In genomic region chr2:78541451-78542267, GRCh38 we compare ENCODE assay signal across 2 cellular contexts.
TF ChIP-seq lines count a peak whose summit lies in the region.

No MANE protein-coding gene starts in this region.

TF ChIP-seq in HepG2, 621 proteins besides CTCF, POLR2A, EP300 and RAD21 (continued from another document and continues in another):
- TF ChIP-seq, protein P1, sequence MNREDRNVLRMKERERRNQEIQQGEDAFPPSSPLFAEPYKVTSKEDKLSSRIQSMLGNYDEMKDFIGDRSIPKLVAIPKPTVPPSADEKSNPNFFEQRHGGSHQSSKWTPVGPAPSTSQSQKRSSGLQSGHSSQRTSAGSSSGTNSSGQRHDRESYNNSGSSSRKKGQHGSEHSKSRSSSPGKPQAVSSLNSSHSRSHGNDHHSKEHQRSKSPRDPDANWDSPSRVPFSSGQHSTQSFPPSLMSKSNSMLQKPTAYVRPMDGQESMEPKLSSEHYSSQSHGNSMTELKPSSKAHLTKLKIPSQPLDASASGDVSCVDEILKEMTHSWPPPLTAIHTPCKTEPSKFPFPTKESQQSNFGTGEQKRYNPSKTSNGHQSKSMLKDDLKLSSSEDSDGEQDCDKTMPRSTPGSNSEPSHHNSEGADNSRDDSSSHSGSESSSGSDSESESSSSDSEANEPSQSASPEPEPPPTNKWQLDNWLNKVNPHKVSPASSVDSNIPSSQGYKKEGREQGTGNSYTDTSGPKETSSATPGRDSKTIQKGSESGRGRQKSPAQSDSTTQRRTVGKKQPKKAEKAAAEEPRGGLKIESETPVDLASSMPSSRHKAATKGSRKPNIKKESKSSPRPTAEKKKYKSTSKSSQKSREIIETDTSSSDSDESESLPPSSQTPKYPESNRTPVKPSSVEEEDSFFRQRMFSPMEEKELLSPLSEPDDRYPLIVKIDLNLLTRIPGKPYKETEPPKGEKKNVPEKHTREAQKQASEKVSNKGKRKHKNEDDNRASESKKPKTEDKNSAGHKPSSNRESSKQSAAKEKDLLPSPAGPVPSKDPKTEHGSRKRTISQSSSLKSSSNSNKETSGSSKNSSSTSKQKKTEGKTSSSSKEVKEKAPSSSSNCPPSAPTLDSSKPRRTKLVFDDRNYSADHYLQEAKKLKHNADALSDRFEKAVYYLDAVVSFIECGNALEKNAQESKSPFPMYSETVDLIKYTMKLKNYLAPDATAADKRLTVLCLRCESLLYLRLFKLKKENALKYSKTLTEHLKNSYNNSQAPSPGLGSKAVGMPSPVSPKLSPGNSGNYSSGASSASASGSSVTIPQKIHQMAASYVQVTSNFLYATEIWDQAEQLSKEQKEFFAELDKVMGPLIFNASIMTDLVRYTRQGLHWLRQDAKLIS (CRISPR knock-in tag; IDR thresholded peaks at IDR 0.05): 0 out of 2 replicates have a peak, but pooled peaks have one; percentile 51
- no peak for TF ChIP-seq EED (CRISPR knock-in tag; IDR thresholded peaks at IDR 0.05)
- TF ChIP-seq, protein P2, sequence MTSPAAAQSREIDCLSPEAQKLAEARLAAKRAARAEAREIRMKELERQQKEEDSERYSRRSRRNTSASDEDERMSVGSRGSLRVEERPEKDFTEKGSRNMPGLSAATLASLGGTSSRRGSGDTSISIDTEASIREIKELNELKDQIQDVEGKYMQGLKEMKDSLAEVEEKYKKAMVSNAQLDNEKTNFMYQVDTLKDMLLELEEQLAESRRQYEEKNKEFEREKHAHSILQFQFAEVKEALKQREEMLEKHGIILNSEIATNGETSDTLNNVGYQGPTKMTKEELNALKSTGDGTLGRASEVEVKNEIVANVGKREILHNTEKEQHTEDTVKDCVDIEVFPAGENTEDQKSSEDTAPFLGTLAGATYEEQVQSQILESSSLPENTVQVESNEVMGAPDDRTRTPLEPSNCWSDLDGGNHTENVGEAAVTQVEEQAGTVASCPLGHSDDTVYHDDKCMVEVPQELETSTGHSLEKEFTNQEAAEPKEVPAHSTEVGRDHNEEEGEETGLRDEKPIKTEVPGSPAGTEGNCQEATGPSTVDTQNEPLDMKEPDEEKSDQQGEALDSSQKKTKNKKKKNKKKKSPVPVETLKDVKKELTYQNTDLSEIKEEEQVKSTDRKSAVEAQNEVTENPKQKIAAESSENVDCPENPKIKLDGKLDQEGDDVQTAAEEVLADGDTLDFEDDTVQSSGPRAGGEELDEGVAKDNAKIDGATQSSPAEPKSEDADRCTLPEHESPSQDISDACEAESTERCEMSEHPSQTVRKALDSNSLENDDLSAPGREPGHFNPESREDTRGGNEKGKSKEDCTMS (CRISPR knock-in tag; conservative IDR thresholded peaks at IDR 0.05): no peak
- peak; percentile 95 for TF ChIP-seq YY1 (IDR thresholded peaks at IDR 0.05; ENCODE audit: insufficient read depth, insufficient replicate concordance, low read depth, low read length)
- TF ChIP-seq, protein P3, sequence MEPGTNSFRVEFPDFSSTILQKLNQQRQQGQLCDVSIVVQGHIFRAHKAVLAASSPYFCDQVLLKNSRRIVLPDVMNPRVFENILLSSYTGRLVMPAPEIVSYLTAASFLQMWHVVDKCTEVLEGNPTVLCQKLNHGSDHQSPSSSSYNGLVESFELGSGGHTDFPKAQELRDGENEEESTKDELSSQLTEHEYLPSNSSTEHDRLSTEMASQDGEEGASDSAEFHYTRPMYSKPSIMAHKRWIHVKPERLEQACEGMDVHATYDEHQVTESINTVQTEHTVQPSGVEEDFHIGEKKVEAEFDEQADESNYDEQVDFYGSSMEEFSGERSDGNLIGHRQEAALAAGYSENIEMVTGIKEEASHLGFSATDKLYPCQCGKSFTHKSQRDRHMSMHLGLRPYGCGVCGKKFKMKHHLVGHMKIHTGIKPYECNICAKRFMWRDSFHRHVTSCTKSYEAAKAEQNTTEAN (CRISPR knock-in tag; conservative IDR thresholded peaks at IDR 0.05): peak; percentile 72
- TF ChIP-seq ZBTB8A (CRISPR knock-in tag; IDR thresholded peaks at IDR 0.05; ENCODE audit: borderline replicate concordance, low read depth): no peak
- no peak for TF ChIP-seq TRIM22 (IDR thresholded peaks at IDR 0.05)
- TF ChIP-seq ZNF589 (CRISPR knock-in tag; conservative IDR thresholded peaks at IDR 0.05): no peak
- TF ChIP-seq TEAD3 (CRISPR knock-in tag; optimal IDR thresholded peaks at IDR 0.05; ENCODE audit: borderline replicate concordance): peak; percentile 67
- TF ChIP-seq KDM1A (CRISPR knock-in tag; IDR thresholded peaks at IDR 0.05): 0 out of 2 replicates have a peak, but pooled peaks have one; percentile 41
- TF ChIP-seq AKAP8 (CRISPR knock-in tag; IDR thresholded peaks at IDR 0.05): peak; percentile 53; the same call in 1 of the 2 replicates
- TF ChIP-seq TCF12 (IDR thresholded peaks at IDR 0.05): no peak
- peak; percentile 82 for TF ChIP-seq TCF12 (CRISPR knock-in tag; IDR thresholded peaks at IDR 0.05)
- peak; percentile 22 for TF ChIP-seq JARID2 (CRISPR knock-in tag; IDR thresholded peaks at IDR 0.05; ENCODE audit: insufficient replicate concordance)
- no peak for TF ChIP-seq PAF1 (CRISPR knock-in tag; IDR thresholded peaks at IDR 0.05)
- TF ChIP-seq, protein P4, sequence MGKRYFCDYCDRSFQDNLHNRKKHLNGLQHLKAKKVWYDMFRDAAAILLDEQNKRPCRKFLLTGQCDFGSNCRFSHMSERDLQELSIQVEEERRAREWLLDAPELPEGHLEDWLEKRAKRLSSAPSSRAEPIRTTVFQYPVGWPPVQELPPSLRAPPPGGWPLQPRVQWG (CRISPR knock-in tag; IDR thresholded peaks at IDR 0.05; ENCODE audit: borderline replicate concordance, low read depth): no peak

TF ChIP-seq in K562, 482 proteins besides CTCF, POLR2A, EP300 and RAD21 (continued from another document and continues in another):
- TF ChIP-seq ZNF609 (CRISPR knock-in tag; IDR thresholded peaks at IDR 0.05; ENCODE audit: borderline replicate concordance): no peak
- TF ChIP-seq BDP1 (IDR thresholded peaks at IDR 0.05; ENCODE audit: insufficient read depth, insufficient read length): no peak
- TF ChIP-seq ZNF707 (CRISPR knock-in tag; conservative IDR thresholded peaks at IDR 0.05): no peak
- TF ChIP-seq RBM34 (IDR thresholded peaks at IDR 0.05; ENCODE audit: borderline replicate concordance, insufficient read depth, low read length): no peak
- TF ChIP-seq, protein P5, sequence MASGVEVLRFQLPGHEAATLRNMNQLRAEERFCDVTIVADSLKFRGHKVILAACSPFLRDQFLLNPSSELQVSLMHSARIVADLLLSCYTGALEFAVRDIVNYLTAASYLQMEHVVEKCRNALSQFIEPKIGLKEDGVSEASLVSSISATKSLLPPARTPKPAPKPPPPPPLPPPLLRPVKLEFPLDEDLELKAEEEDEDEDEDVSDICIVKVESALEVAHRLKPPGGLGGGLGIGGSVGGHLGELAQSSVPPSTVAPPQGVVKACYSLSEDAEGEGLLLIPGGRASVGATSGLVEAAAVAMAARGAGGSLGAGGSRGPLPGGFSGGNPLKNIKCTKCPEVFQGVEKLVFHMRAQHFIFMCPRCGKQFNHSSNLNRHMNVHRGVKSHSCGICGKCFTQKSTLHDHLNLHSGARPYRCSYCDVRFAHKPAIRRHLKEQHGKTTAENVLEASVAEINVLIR (CRISPR knock-in tag; IDR thresholded peaks at IDR 0.05): no peak
- no peak for TF ChIP-seq PYGO2 (tag; IDR thresholded peaks at IDR 0.05)
- TF ChIP-seq C11orf30 (IDR thresholded peaks at IDR 0.05; ENCODE audit: low read depth): peak; percentile 93
- peak; percentile 27; the same call in 1 of the 2 replicates for TF ChIP-seq ARID1B (IDR thresholded peaks at IDR 0.05)
- no peak for TF ChIP-seq ID3 (CRISPR knock-in tag; IDR thresholded peaks at IDR 0.05)
- TF ChIP-seq ID3 (tag; IDR thresholded peaks at IDR 0.05): no peak
- 0 out of 2 replicates have a peak, but pooled peaks have one; percentile 3 for TF ChIP-seq CBFA2T3 (IDR thresholded peaks at IDR 0.05)
- TF ChIP-seq ZNF77 (CRISPR knock-in tag; IDR thresholded peaks at IDR 0.05): no peak
- TF ChIP-seq CBX2 (IDR thresholded peaks at IDR 0.05; ENCODE audit: insufficient read depth, low read length, poor library complexity, severe bottlenecking): no peak
- no peak for TF ChIP-seq MYNN (IDR thresholded peaks at IDR 0.05)
- no peak for TF ChIP-seq MYNN (CRISPR knock-in tag; IDR thresholded peaks at IDR 0.05)
- no peak for TF ChIP-seq ETV5 (CRISPR knock-in tag; IDR thresholded peaks at IDR 0.05; ENCODE audit: low read depth)
- TF ChIP-seq CBX5 (IDR thresholded peaks at IDR 0.05; ENCODE audit: borderline replicate concordance, low read depth): no peak
- TF ChIP-seq, protein P6, sequence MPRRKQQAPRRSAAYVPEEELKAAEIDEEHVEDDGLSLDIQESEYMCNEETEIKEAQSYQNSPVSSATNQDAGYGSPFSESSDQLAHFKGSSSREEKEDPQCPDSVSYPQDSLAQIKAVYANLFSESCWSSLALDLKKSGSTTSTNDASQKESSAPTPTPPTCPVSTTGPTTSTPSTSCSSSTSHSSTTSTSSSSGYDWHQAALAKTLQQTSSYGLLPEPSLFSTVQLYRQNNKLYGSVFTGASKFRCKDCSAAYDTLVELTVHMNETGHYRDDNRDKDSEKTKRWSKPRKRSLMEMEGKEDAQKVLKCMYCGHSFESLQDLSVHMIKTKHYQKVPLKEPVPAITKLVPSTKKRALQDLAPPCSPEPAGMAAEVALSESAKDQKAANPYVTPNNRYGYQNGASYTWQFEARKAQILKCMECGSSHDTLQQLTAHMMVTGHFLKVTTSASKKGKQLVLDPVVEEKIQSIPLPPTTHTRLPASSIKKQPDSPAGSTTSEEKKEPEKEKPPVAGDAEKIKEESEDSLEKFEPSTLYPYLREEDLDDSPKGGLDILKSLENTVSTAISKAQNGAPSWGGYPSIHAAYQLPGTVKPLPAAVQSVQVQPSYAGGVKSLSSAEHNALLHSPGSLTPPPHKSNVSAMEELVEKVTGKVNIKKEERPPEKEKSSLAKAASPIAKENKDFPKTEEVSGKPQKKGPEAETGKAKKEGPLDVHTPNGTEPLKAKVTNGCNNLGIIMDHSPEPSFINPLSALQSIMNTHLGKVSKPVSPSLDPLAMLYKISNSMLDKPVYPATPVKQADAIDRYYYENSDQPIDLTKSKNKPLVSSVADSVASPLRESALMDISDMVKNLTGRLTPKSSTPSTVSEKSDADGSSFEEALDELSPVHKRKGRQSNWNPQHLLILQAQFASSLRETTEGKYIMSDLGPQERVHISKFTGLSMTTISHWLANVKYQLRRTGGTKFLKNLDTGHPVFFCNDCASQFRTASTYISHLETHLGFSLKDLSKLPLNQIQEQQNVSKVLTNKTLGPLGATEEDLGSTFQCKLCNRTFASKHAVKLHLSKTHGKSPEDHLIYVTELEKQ (CRISPR knock-in tag; IDR thresholded peaks at IDR 0.05): no peak
- TF ChIP-seq SUPT5H (IDR thresholded peaks at IDR 0.05): peak; percentile 79
- TF ChIP-seq CBFA2T2 (conservative IDR thresholded peaks at IDR 0.05): no peak
- no peak for TF ChIP-seq HIVEP1 (CRISPR knock-in tag; IDR thresholded peaks at IDR 0.05)
- TF ChIP-seq CREB1 (IDR thresholded peaks at IDR 0.05): no peak
- TF ChIP-seq CREB1 (CRISPR knock-in tag; IDR thresholded peaks at IDR 0.05): no peak
- 0 out of 2 replicates have a peak, but pooled peaks have one; percentile 31 for TF ChIP-seq E2F1 (CRISPR knock-in tag; IDR thresholded peaks at IDR 0.05)
- TF ChIP-seq FOXJ3 (CRISPR knock-in tag; IDR thresholded peaks at IDR 0.05): no peak
- TF ChIP-seq ZBTB9 (CRISPR knock-in tag; IDR thresholded peaks at IDR 0.05): no peak
- no peak for TF ChIP-seq ZNF165 (CRISPR knock-in tag; IDR thresholded peaks at IDR 0.05; ENCODE audit: borderline replicate concordance)
